In genomic region chr1:202329891-202330290, GRCh38 we compare ENCODE assay signal across 1 cellular context.
TF ChIP-seq lines count a peak whose summit lies in the region.

No MANE protein-coding gene starts in this region.

TF ChIP-seq in GM23338, 12 proteins besides CTCF, POLR2A, EP300 and RAD21 (continued from another document):
- no peak for TF ChIP-seq ZNF462 (CRISPR knock-in tag; IDR thresholded peaks at IDR 0.05)
TF ChIP-seq in GM23338: peak in this region for 0.
